8 cellular contexts compared by ENCODE assay signal in the genomic region with DNA sequence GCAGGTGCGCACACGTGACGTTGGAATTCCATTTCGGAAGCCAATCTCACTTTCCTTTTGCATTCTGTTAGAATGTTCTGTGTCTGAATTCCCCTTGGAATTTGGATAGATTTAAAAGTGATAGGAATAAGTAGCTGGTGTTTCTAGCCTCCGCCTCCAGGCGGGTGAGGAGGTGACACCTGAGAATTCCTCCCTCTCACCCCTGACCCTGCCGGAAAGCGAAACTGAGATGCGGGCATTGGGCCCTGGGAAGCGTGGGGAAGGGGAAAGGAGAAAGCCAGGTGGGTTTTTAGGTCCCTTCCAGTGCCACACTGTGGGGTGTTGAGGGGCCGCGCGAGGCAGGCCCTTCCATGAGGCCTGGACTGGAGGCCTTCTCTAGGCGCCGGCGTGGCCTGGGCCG.
DNase-seq lines count a peak whose midpoint lies in the region; ATAC-seq, FAIRE-seq and TF ChIP-seq lines count a peak whose summit lies in the region.
"Not testable (repeated sequence)": the region's sequence is repeated elsewhere in the genome, so short reads cannot be mapped to it uniquely, and the experiment has no call there.

No MANE protein-coding gene starts in this region.

- H3K9ac ChIP-seq in endodermal cell (ENCODE audit: extremely low read depth, low read length, poor library complexity, severe bottlenecking), result not testable (repeated sequence)

- intact Hi-C loops in right lobe of liver (cut with DNase I); upper lobe of right lung (cut with DNase I): not testable (repeated sequence)

- POLR2A ChIA-PET in T-cell (lab: Charles Lee), result not testable (repeated sequence)

- H3K4me1 ChIP-seq in endodermal cell (ENCODE audit: control insufficient read depth, insufficient read depth, low read length); right lobe of liver; upper lobe of right lung: not testable (repeated sequence)

- H3K9me3 Mint-ChIP-seq in T-cell; activated T-helper 17 cell treated with anti-CD3 and anti-CD28 coated beads, Interleukin-2, amount 50 U/mL, for 72 hours; endodermal cell; nephron progenitor cell: not testable (repeated sequence)

- TF ChIP-seq CTCF in endodermal cell (conservative IDR thresholded peaks at IDR 0.05); right lobe of liver (IDR thresholded peaks at IDR 0.05); nephron progenitor cell (IDR thresholded peaks at IDR 0.05); upper lobe of right lung (IDR thresholded peaks at IDR 0.05): not testable (repeated sequence)

- not testable (repeated sequence) for H3K27me3 ChIP-seq in endodermal cell (ENCODE audit: control insufficient read depth, insufficient read depth, low read length, poor library complexity, severe bottlenecking); right lobe of liver; upper lobe of right lung

- not testable (repeated sequence) for H3K27me3 Mint-ChIP-seq in T-cell; activated T-helper 17 cell treated with anti-CD3 and anti-CD28 coated beads, Interleukin-2, amount 50 U/mL, for 72 hours; endodermal cell (ENCODE audit: insufficient read depth); nephron progenitor cell (ENCODE audit: low read depth, poor library complexity)

- CTCF ChIA-PET in T-cell (lab: Charles Lee), result not testable (repeated sequence)

- H3K9me3 ChIP-seq in endodermal cell (ENCODE audit: control insufficient read depth, low read length); right lobe of liver; upper lobe of right lung: not testable (repeated sequence)

- H3K36me3 ChIP-seq in endodermal cell (ENCODE audit: control insufficient read depth, insufficient read depth, low read length), result peaks cover 13% of the 10 kb centered on the region
- H3K36me3 ChIP-seq in right lobe of liver, upper lobe of right lung: not testable (repeated sequence)

- not testable (repeated sequence) for H3K4me3 Mint-ChIP-seq in T-cell; activated T-helper 17 cell treated with anti-CD3 and anti-CD28 coated beads, Interleukin-2, amount 50 U/mL, for 72 hours; endodermal cell; nephron progenitor cell

- ATAC-seq in HG02885 (IDR thresholded peaks at IDR 0.05; ENCODE audit: poor library complexity, unreplicated experiment) (peak; percentile 61), T-cell (replicated peaks in 1 of 4) (peak in 3 of 4 experiments; percentile 58 to 93 (median 74)), right lobe of liver (peak; percentile 29 to 70 (median 62)), upper lobe of right lung (peak; percentile 42)
- peak; percentile 55 for ATAC-seq in activated T-helper 17 cell treated with anti-CD3 and anti-CD28 coated beads, Interleukin-2, amount 50 U/mL, for 72 hours (replicated peaks)

- DNase-seq in GM18507 (ENCODE audit: extremely low spot score, insufficient read length, low read depth); T-cell; right lobe of liver; nephron progenitor cell; upper lobe of right lung: not testable (repeated sequence)
- DNase-seq in endodermal cell, result peak; percentile 17

- not testable (repeated sequence) for H3K36me3 Mint-ChIP-seq in T-cell; activated T-helper 17 cell treated with anti-CD3 and anti-CD28 coated beads, Interleukin-2, amount 50 U/mL, for 72 hours (ENCODE audit: low read depth)
- H3K36me3 Mint-ChIP-seq in endodermal cell (ENCODE audit: low read depth), result peaks cover 19% of the 10 kb centered on the region
- peaks cover 37% of the 10 kb centered on the region for H3K36me3 Mint-ChIP-seq in nephron progenitor cell (ENCODE audit: low read depth)

- not testable (repeated sequence) for H3K4me3 ChIP-seq in endodermal cell (ENCODE audit: low read length); right lobe of liver; upper lobe of right lung

- peaks cover 3 to 12% (median 4%) of the 10 kb centered on the region in 3 donors for H3K4me1 Mint-ChIP-seq in T-cell
- H3K4me1 Mint-ChIP-seq in activated T-helper 17 cell treated with anti-CD3 and anti-CD28 coated beads, Interleukin-2, amount 50 U/mL, for 72 hours; endodermal cell; nephron progenitor cell: not testable (repeated sequence)

- WGBS in endodermal cell (ENCODE audit: insufficient coverage in 1 of 2, insufficient read length in 1 of 2), 2 experiments, result 95 to 100% methylated on average over 4 to 11 of the region's 17 CpGs
- whole genome bisulfite sequencing in right lobe of liver (ENCODE audit: insufficient coverage, low coverage, low lambda C conversion rate, missing lambda C conversion rate), result 100% methylated on average over 4 of the region's 17 CpGs

- not testable (repeated sequence) for H3K27ac Mint-ChIP-seq in T-cell; activated T-helper 17 cell treated with anti-CD3 and anti-CD28 coated beads, Interleukin-2, amount 50 U/mL, for 72 hours; endodermal cell
- H3K27ac Mint-ChIP-seq in nephron progenitor cell, result peak overlapping the region; percentile 74

- TF ChIP-seq POLR2A in right lobe of liver (IDR thresholded peaks at IDR 0.05), result not testable (repeated sequence)

- peak; percentile 75 for FAIRE-seq in GM18507 (lab: Jason Lieb, UNC)

- H3K27ac ChIP-seq in endodermal cell (ENCODE audit: low read depth, low read length); right lobe of liver; upper lobe of right lung: not testable (repeated sequence)
